Comparison of ENCODE assay signal across 23 cellular contexts in genomic region chr20:22932236-22932635, GRCh38.
"Had no signal": no experiment of that assay in that cellular context is flagged by ENCODE, and none has a peak within 500 bp of the region (broad histone marks: within the 10 kb centered on the region; RNA-seq: fewer than 3 reads in every experiment).

No MANE protein-coding gene starts in this region.

- H3K4me3 ChIP-seq: neural progenitor cell, ovary, psoas muscle, right lobe of liver, sigmoid colon, spleen, suprapubic skin, testis, tibial artery, transverse colon, upper lobe of right lung, uterus had no signal

- H3K9me3 ChIP-seq: ovary, psoas muscle, right lobe of liver, sigmoid colon, suprapubic skin, testis, transverse colon, upper lobe of right lung, uterus had no signal

- DNase-seq: natural killer cell; occipital lobe; ovary; psoas muscle; sigmoid colon; spleen; stimulated activated CD4-positive, alpha-beta T cell treated with anti-CD3 and anti-CD28 coated beads, Interleukin-12 subunit alpha, Interleukin-12 subunit beta, amount 100 ng/mL, for 4 hours; stimulated activated CD4-positive, alpha-beta T cell treated with anti-CD3 and anti-CD28 coated beads, Interleukin-1b, Interleukin-23, amount 100 ng/mL, for 48 hours; stimulated activated CD4-positive, alpha-beta T cell treated with anti-CD3 and anti-CD28 coated beads, Interleukin-4, amount 100 ng/mL, for 1 hour; stimulated activated CD4-positive, alpha-beta T cell treated with anti-CD3 and anti-CD28 coated beads, Interleukin-4, amount 100 ng/mL, for 4 hours; stimulated activated CD8-positive, alpha-beta memory T cell treated with anti-CD3 and anti-CD28 coated beads, Interleukin-4, amount 100 ng/mL, for 48 hours; stimulated activated naive CD4-positive, alpha-beta T cell; stimulated activated naive CD8-positive, alpha-beta T cell treated with anti-CD3 and anti-CD28 coated beads, Interleukin-15, amount 100 ng/mL, for 72 hours; stimulated activated naive CD8-positive, alpha-beta T cell treated with anti-CD3 and anti-CD28 coated beads, Interleukin-15, Interleukin-2, amounts not matched to agents 100 U/mL and 50 U/mL, for 24 hours; testis; tibial artery; upper lobe of right lung; uterus had no signal

- H3K9ac ChIP-seq: neural progenitor cell, parathyroid adenoma had no signal

- H3K79me2 ChIP-seq: parathyroid adenoma had no signal

- H3K27ac ChIP-seq: neural progenitor cell, ovary, parathyroid adenoma, psoas muscle, right lobe of liver, sigmoid colon, spleen, suprapubic skin, testis, tibial artery, transverse colon, upper lobe of right lung, uterus had no signal

- H3K4me2 ChIP-seq: neural progenitor cell had no signal

- H3K27me3 ChIP-seq: neural progenitor cell, ovary, right lobe of liver, sigmoid colon, spleen, suprapubic skin, testis, tibial artery, transverse colon, upper lobe of right lung, uterus had no signal

- H3K4me1 ChIP-seq: neural progenitor cell, parathyroid adenoma, psoas muscle, right lobe of liver, sigmoid colon, spleen, suprapubic skin, testis, tibial artery, transverse colon, upper lobe of right lung, uterus had no signal

- H2AFZ ChIP-seq: neural progenitor cell, parathyroid adenoma had no signal

- H3K36me3 ChIP-seq: neural progenitor cell, ovary, right lobe of liver, sigmoid colon, spleen, suprapubic skin, tibial artery, transverse colon, upper lobe of right lung, uterus had no signal
